16 cellular contexts compared by ENCODE assay signal in the genomic region with DNA sequence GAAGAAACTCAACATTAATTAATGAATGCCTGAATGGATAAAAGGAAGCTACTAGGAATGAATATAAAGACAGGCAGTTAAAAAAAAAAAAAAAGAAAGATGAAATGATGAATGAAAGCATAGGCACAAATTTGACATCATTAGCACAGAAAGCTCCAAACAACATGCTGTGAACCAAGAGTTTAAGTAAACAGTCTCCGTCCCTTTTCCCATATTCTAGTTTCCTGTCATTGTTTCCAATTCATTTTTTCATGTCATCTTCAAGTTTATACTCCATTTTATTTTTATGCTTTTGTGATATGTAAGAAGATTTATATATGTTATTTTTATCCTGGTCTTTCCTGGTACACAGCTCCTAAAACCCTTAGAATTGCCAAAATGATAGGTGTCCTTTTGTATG. TPM values are rescaled to one million over a fixed set of nuclear protein-coding genes. Genes with fewer than 3 reads are reported as not detected.
A peak's percentile ranks its signal among the peaks of the same experiment; 100 is the strongest.
DNase-seq lines count a peak whose midpoint lies in the region; TF ChIP-seq lines count a peak whose summit lies in the region.
"Had no signal": no experiment of that assay in that cellular context is flagged by ENCODE, and none has a peak within 500 bp of the region (broad histone marks: within the 10 kb centered on the region; RNA-seq: fewer than 3 reads in every experiment).

No MANE protein-coding gene starts in this region.

- H3K27me3 Mint-ChIP-seq in endothelial cell (ENCODE audit: unreplicated experiment) = no peaks in the 10 kb centered on the region
- H3K27me3 Mint-ChIP-seq: CD4-positive, alpha-beta memory T cell had no signal

- H3K27me3 ChIP-seq in sigmoid colon = no peaks in the 10 kb centered on the region

- peaks cover 0 to 10% (median 8%) of the 10 kb centered on the region in 4 donors for H3K4me1 ChIP-seq in sigmoid colon

- peaks cover 0 to 8% (median 0%) of the 10 kb centered on the region in 4 donors for H3K36me3 ChIP-seq in sigmoid colon

- WGBS in sigmoid colon, 2 donors = 87 to 96% methylated on average over 1 of the region's 1 CpG

- DNase-seq in dermis microvascular lymphatic vessel endothelial cell (ENCODE audit: low read depth in 2 of 2) (peak; percentile 63 to 84), endothelial cell (ENCODE audit: low spot score) (no peak), lung microvascular endothelial cell (ENCODE audit: low read depth in 2 of 2) (peak; percentile 70 to 79), NCI-H524 treated with DMSO at 0.1 percent for 48 hours (lab: John Stamatoyannopoulos, UW) (no peak), sigmoid colon (no peak), epidermal melanocyte (ENCODE audit: insufficient read length, low spot score) (no peak)
- DNase-seq: C1 segment of cervical spinal cord; Calu3; CD4-positive, alpha-beta memory T cell; COR-L47; DMS53; DMS79 treated with DMSO at 0.1 percent for 48 hours; GF-D8; GOT3; HFFc6 had no signal

- TF ChIP-seq POLR2A in sigmoid colon (IDR thresholded peaks at IDR 0.05) = no peak

- H3K9me3 Mint-ChIP-seq in endothelial cell (ENCODE audit: unreplicated experiment) = no peaks in the 10 kb centered on the region
- H3K9me3 Mint-ChIP-seq: CD4-positive, alpha-beta memory T cell; HFFc6 had no signal

- H3K36me3 Mint-ChIP-seq in endothelial cell (ENCODE audit: low read depth, unreplicated experiment) = peaks cover 4% of the 10 kb centered on the region

- TF ChIP-seq EP300 in sigmoid colon (IDR thresholded peaks at IDR 0.05) = no peak

- TF ChIP-seq CTCF in endothelial cell (IDR thresholded peaks at IDR 0.05; ENCODE audit: unreplicated experiment) (no peak), sigmoid colon (IDR thresholded peaks at IDR 0.05) (no peak)

- H3K4me3 Mint-ChIP-seq in endothelial cell (ENCODE audit: unreplicated experiment) = no peak overlapping the region
- H3K4me3 Mint-ChIP-seq: CD4-positive, alpha-beta memory T cell; HFFc6 had no signal

- peaks cover 9% of the 10 kb centered on the region for H3K4me1 Mint-ChIP-seq in endothelial cell (ENCODE audit: unreplicated experiment)

- H3K9me3 ChIP-seq in sigmoid colon = no peaks in the 10 kb centered on the region
- H3K9me3 ChIP-seq: HAP-1 had no signal

- no peak overlapping the region for H3K4me3 ChIP-seq in sigmoid colon
- H3K4me3 ChIP-seq: HAP-1 had no signal

- intact Hi-C loops in sigmoid colon (cut with DNase I) = no loop called here

- no peak overlapping the region for H3K27ac ChIP-seq in sigmoid colon

- peak overlapping the region; percentile 68 for H3K27ac Mint-ChIP-seq in endothelial cell (ENCODE audit: unreplicated experiment)
- H3K27ac Mint-ChIP-seq: CD4-positive, alpha-beta memory T cell; HFFc6 had no signal

RNA-seq across cellular contexts. Expression of a gene that starts 17.7 kb away (rescaled TPM):
- total RNA-seq in dermis microvascular lymphatic vessel endothelial cell (6.7 and 9.0 TPM in 2 replicates), endothelial cell (ENCODE audit: unreplicated experiment) (9.6 TPM), lung microvascular endothelial cell (6.5 and 8.9 TPM in 2 replicates), sigmoid colon (10 to 100 TPM in 2 of 4 donors, 1 to 10 TPM in 2; 5.5 to 13.4 (median 9.3) TPM)
- 1 to 10 TPM; 3.2 to 4.1 (median 3.6) TPM for polyA plus RNA-seq in sigmoid colon

RNA-seq across cellular contexts. Expression of a gene that starts 30.4 kb away (rescaled TPM):
- 9.9 and 12.2 TPM in 2 replicates for total RNA-seq in dermis microvascular lymphatic vessel endothelial cell
- 13.3 TPM for total RNA-seq in endothelial cell (ENCODE audit: unreplicated experiment)
- 8.9 and 10.5 TPM in 2 replicates for total RNA-seq in lung microvascular endothelial cell
- 1 to 10 TPM; 4.2 to 6.3 (median 5.1) TPM for total RNA-seq in sigmoid colon
- polyA plus RNA-seq in sigmoid colon = 1 to 10 TPM in 2 of 3 donors, under 1 TPM in 1; 0.60 to 5.7 (median 1.6) TPM

RNA-seq across cellular contexts. Expression of a gene that starts 31.0 kb away (rescaled TPM):
- total RNA-seq in dermis microvascular lymphatic vessel endothelial cell = 22.5 and 27.1 TPM in 2 replicates
- total RNA-seq in endothelial cell (ENCODE audit: unreplicated experiment) = 74.8 TPM
- total RNA-seq in lung microvascular endothelial cell = 11.5 and 15.9 TPM in 2 replicates
- 10 to 100 TPM; 15.0 to 34.6 (median 17.1) TPM for total RNA-seq in sigmoid colon
- 10 to 100 TPM; 18.0 to 63.9 (median 24.0) TPM for polyA plus RNA-seq in sigmoid colon

Comparison
In these comparisons a context has a peak if more than half of its experiments do, and no peak if none do; other contexts are left out.
1. DNase-seq: peak in dermis microvascular lymphatic vessel endothelial cell (2 of 2) and lung microvascular endothelial cell (2 of 2); none in endothelial cell (single experiment), NCI-H524 treated with DMSO at 0.1 percent for 48 hours (single experiment), sigmoid colon (single experiment) and epidermal melanocyte (single experiment).